18 cellular contexts compared by ENCODE assay signal in the genomic region with DNA sequence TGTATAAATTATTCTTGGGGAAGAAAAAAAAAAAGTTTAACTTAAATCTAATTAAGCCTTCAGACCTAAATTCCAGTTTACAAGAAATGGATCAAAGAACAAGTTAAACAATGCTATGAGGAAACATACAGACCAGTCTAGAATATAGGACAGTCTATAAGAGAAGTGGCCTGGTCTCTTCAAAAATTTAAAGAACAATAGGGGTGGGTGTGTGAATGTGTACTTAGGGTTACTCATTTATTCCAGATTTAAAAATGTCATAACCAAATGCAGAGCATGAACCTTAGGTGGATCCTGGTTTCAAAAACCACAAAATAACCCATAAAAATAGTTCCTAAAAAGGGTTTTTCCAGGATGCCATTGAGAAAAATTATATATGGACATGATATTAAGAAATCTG. TPM values are rescaled to one million over a fixed set of nuclear protein-coding genes. Genes with fewer than 3 reads are reported as not detected.
DNase-seq lines count a peak whose midpoint lies in the region; ATAC-seq and TF ChIP-seq lines count a peak whose summit lies in the region.
"Had no signal": no experiment of that assay in that cellular context is flagged by ENCODE, and none has a peak within 500 bp of the region (broad histone marks: within the 10 kb centered on the region; RNA-seq: fewer than 3 reads in every experiment).

No MANE protein-coding gene starts in this region.

- no peaks in the 10 kb centered on the region for H3K27me3 Mint-ChIP-seq in activated T-cell treated with anti-CD3 and anti-CD28 coated beads, Interleukin-2, amount 50 U/mL, for 24 hours
- H3K27me3 Mint-ChIP-seq in Calu3 (ENCODE audit: unreplicated experiment): no peaks in the 10 kb centered on the region
- no peaks in the 10 kb centered on the region for H3K27me3 Mint-ChIP-seq in activated T-helper 17 cell treated with anti-CD3 and anti-CD28 coated beads, Interleukin-2, amount 50 U/mL, for 72 hours
- no peaks in the 10 kb centered on the region for H3K27me3 Mint-ChIP-seq in progenitor cell of endocrine pancreas
- H3K27me3 Mint-ChIP-seq: CD8-positive, alpha-beta memory T cell; IgD-negative memory B cell had no signal

- intact Hi-C loops in Calu3 (cut with micrococcal nuclease; ENCODE audit: unreplicated experiment): loop anchor here (10.0 kb wide), 1 partner anchor 95 kb away; no protein-coding TSS in a partner anchor

- no peak overlapping the region for H3K4me3 Mint-ChIP-seq in activated T-cell treated with anti-CD3 and anti-CD28 coated beads, Interleukin-2, amount 50 U/mL, for 24 hours
- H3K4me3 Mint-ChIP-seq in Calu3 (ENCODE audit: low read depth, unreplicated experiment) (no peak overlapping the region), progenitor cell of endocrine pancreas (ENCODE audit: low read depth) (no peak overlapping the region)
- no peak overlapping the region for H3K4me3 Mint-ChIP-seq in activated T-helper 17 cell treated with anti-CD3 and anti-CD28 coated beads, Interleukin-2, amount 50 U/mL, for 72 hours
- H3K4me3 Mint-ChIP-seq: IgD-negative memory B cell had no signal

- no peaks in the 10 kb centered on the region for H3K9me3 Mint-ChIP-seq in activated T-cell treated with anti-CD3 and anti-CD28 coated beads, Interleukin-2, amount 50 U/mL, for 24 hours
- H3K9me3 Mint-ChIP-seq in Calu3 (ENCODE audit: low read depth, unreplicated experiment): no peaks in the 10 kb centered on the region
- no peaks in the 10 kb centered on the region for H3K9me3 Mint-ChIP-seq in activated T-helper 17 cell treated with anti-CD3 and anti-CD28 coated beads, Interleukin-2, amount 50 U/mL, for 72 hours
- no peaks in the 10 kb centered on the region for H3K9me3 Mint-ChIP-seq in progenitor cell of endocrine pancreas (ENCODE audit: low read depth)
- H3K9me3 Mint-ChIP-seq: CD8-positive, alpha-beta memory T cell had no signal

- H3K4me1 Mint-ChIP-seq in activated T-cell treated with anti-CD3 and anti-CD28 coated beads, Interleukin-2, amount 50 U/mL, for 24 hours (ENCODE audit: low read depth): peaks cover 65% of the 10 kb centered on the region
- H3K4me1 Mint-ChIP-seq in Calu3 (ENCODE audit: low read depth, unreplicated experiment): no peaks in the 10 kb centered on the region
- H3K4me1 Mint-ChIP-seq in activated T-helper 17 cell treated with anti-CD3 and anti-CD28 coated beads, Interleukin-2, amount 50 U/mL, for 72 hours: peaks cover 28% of the 10 kb centered on the region
- peaks cover 1% of the 10 kb centered on the region for H3K4me1 Mint-ChIP-seq in progenitor cell of endocrine pancreas (ENCODE audit: low read depth)
- H3K4me1 Mint-ChIP-seq: IgD-negative memory B cell had no signal

- TF ChIP-seq CTCF in Calu3 (IDR thresholded peaks at IDR 0.05; ENCODE audit: unreplicated experiment): no peak
- TF ChIP-seq CTCF in progenitor cell of endocrine pancreas (IDR thresholded peaks at IDR 0.05; ENCODE audit: unreplicated experiment): no peak

- ATAC-seq in activated T-helper 17 cell treated with anti-CD3 and anti-CD28 coated beads, Interleukin-2, amount 50 U/mL, for 72 hours (replicated peaks): peak; percentile 66
- ATAC-seq in HG02884 (IDR thresholded peaks at IDR 0.05; ENCODE audit: unreplicated experiment) (no peak), GM19397 (IDR thresholded peaks at IDR 0.05; ENCODE audit: unreplicated experiment) (no peak)

- DNase-seq in activated T-cell treated with anti-CD3 and anti-CD28 coated beads, Interleukin-2, amount 50 U/mL, for 24 hours: no peak
- DNase-seq in activated T-cell treated with anti-CD3 and anti-CD28 coated beads for 4 hours (no peak), Calu3 (no peak), progenitor cell of endocrine pancreas (ENCODE audit: low spot score, unreplicated experiment) (no peak)
- DNase-seq: CD8-positive, alpha-beta memory T cell; GOT3; HCEC 1CT; MV-4-11; NCI-H2029 treated with DMSO at 0.1 percent for 48 hours; NCI-H226; NCI-H510A treated with DMSO at 0.1 percent for 48 hours; NCI-H748 treated with DMSO at 0.1 percent for 48 hours; Peyer's patch; SJCRH30 had no signal

- H3K36me3 Mint-ChIP-seq in activated T-cell treated with anti-CD3 and anti-CD28 coated beads, Interleukin-2, amount 50 U/mL, for 24 hours (ENCODE audit: low read depth): peaks cover 100% of the 10 kb centered on the region
- H3K36me3 Mint-ChIP-seq in Calu3 (ENCODE audit: insufficient read depth, unreplicated experiment) (peaks cover 32% of the 10 kb centered on the region), progenitor cell of endocrine pancreas (ENCODE audit: insufficient read depth) (peaks cover 49% of the 10 kb centered on the region)
- peaks cover 100% of the 10 kb centered on the region for H3K36me3 Mint-ChIP-seq in activated T-helper 17 cell treated with anti-CD3 and anti-CD28 coated beads, Interleukin-2, amount 50 U/mL, for 72 hours (ENCODE audit: low read depth)

- CTCF ChIA-PET in Calu3 (lab: Charles Lee): no interaction called here

- BruUV-seq in Calu3 (replicated peaks; lab: Mats Ljungman, UMichigan): no TSS peak

- peak overlapping the region; percentile 92 for H3K27ac Mint-ChIP-seq in activated T-cell treated with anti-CD3 and anti-CD28 coated beads, Interleukin-2, amount 50 U/mL, for 24 hours
- H3K27ac Mint-ChIP-seq in Calu3 (ENCODE audit: unreplicated experiment) (peak overlapping the region; percentile 44), progenitor cell of endocrine pancreas (peak overlapping the region; percentile 45)
- H3K27ac Mint-ChIP-seq in activated T-helper 17 cell treated with anti-CD3 and anti-CD28 coated beads, Interleukin-2, amount 50 U/mL, for 72 hours: peak overlapping the region; percentile 81
- H3K27ac Mint-ChIP-seq: IgD-negative memory B cell had no signal

RNA-seq across cellular contexts. Expression of a gene that starts 21.8 kb away (rescaled TPM):
- total RNA-seq in Calu3 (2022) (10.2 and 10.5 TPM in 2 replicates), progenitor cell of endocrine pancreas (9.5 and 10.1 TPM in 2 replicates)
- total RNA-seq in activated T-helper 17 cell treated with anti-CD3 and anti-CD28 coated beads, Interleukin-2, amount 50 U/mL, for 72 hours: 10 to 100 TPM; 13.8 to 22.5 TPM

RNA-seq across cellular contexts. Expression of a gene that starts 21.9 kb away (rescaled TPM):
- total RNA-seq in Calu3 (2022): 40.9 and 43.5 TPM in 2 replicates
- 100 to 1,000 TPM in 1 of 2 donors, 10 to 100 TPM in 1; 44.4 to 126 TPM for total RNA-seq in activated T-helper 17 cell treated with anti-CD3 and anti-CD28 coated beads, Interleukin-2, amount 50 U/mL, for 72 hours
- total RNA-seq in progenitor cell of endocrine pancreas: 97.7 and 98.1 TPM in 2 replicates
